9 cellular contexts compared by ENCODE assay signal in the genomic region with DNA sequence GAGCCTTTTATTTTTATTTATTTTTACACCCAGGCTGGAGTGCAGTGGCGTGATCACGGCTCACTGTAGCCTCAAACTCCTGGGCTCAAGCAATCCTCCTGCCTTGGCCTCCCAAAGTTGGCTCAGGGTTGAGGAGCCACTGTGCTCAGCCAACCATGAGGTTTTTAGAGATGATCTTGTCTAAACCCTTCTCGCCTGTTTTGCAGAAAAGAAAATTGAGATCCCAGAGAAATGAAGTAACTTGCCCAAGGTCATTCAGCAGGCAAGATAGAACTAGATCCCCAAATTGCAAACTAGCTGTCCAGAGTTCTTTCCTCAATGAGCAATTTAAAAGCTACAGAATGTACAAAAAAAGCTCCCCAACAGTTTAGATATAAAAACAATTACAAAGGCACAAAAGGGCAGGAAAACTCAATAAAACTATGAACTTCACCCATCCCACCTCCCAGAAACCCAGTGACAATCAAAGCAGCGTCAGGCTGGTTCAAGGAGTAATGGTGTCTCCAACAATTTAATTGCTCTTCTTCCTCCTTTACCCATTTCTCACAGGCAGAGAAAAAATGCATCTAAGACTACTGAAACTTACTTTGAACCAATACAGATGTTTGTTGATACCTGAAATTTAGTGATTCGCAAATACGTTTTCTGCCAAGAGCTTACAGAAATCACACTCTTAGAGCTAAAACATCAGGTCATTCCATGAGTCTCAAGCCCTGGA. TPM values are rescaled to one million over a fixed set of nuclear protein-coding genes. Genes with fewer than 3 reads are reported as not detected.
DNase-seq lines count a peak whose midpoint lies in the region; ATAC-seq and TF ChIP-seq lines count a peak whose summit lies in the region.
"Had no signal": no experiment of that assay in that cellular context is flagged by ENCODE, and none has a peak within 500 bp of the region (broad histone marks: within the 10 kb centered on the region; RNA-seq: fewer than 3 reads in every experiment).

No MANE protein-coding gene starts in this region.

- no peaks in the 10 kb centered on the region for H3K36me3 Mint-ChIP-seq in naive thymus-derived CD4-positive, alpha-beta T cell

- DNase-seq in AG09309 (ENCODE audit: low read depth) = no peak
- DNase-seq in PC-3 = peak; percentile 19
- DNase-seq in naive thymus-derived CD4-positive, alpha-beta T cell = no peak
- DNase-seq in SK-N-DZ (ENCODE audit: low spot score) = no peak
- DNase-seq in ureter (ENCODE audit: low spot score) = no peak
- no peak for DNase-seq in LoVo (ENCODE audit: low spot score)
- DNase-seq: NCI-H1436 treated with DMSO at 0.1 percent for 48 hours had no signal

- H3K4me1 Mint-ChIP-seq in naive thymus-derived CD4-positive, alpha-beta T cell = peaks cover 5 to 19% (median 11%) of the 10 kb centered on the region in 7 donors

- H3K4me3 Mint-ChIP-seq in naive thymus-derived CD4-positive, alpha-beta T cell = peak overlapping the region; percentile 81 to 95 (median 84)

- H3K4me3 ChIP-seq in AG09309 (ENCODE audit: control insufficient read depth, low read depth, low read length) (peak overlapping the region; percentile 73), PC-3 (ENCODE audit: low read length) (peak overlapping the region; percentile 97), endocrine pancreas (ENCODE audit: control insufficient read depth, insufficient read depth, low read length) (peak overlapping the region; percentile 96)
- no peak overlapping the region for H3K4me3 ChIP-seq in naive thymus-derived CD4-positive, alpha-beta T cell (ENCODE audit: low read length)

- intact Hi-C loops in PC-3 (cut with micrococcal nuclease) = loop anchor here (5.0 kb wide), 1 partner anchor 44 kb away; no protein-coding TSS in a partner anchor
- intact Hi-C loops in naive thymus-derived CD4-positive, alpha-beta T cell (cut with micrococcal nuclease) = loop anchor here in 1 of 2 donors (10.0 kb wide), 1 partner anchor 397 kb away; no protein-coding TSS in a partner anchor

- CTCF ChIA-PET in PC-3 (lab: Charles Lee) = interaction anchor here (0.5 kb wide), 1 partner anchor 20 kb away, joined by 8 read pairs; no protein-coding TSS in a partner anchor
- CTCF ChIA-PET in naive thymus-derived CD4-positive, alpha-beta T cell (lab: Charles Lee) = interaction anchor here (0.7 to 14.5 kb wide), 13 partner anchors 7 to 463 kb away, joined by 3 to 309 read pairs (median 6); a partner anchor contains a TSS

- H3F3A ChIP-seq in PC-3 (ENCODE audit: low read length, unreplicated experiment) = peaks cover 8% of the 10 kb centered on the region

- H3K27ac ChIP-seq in PC-3 (ENCODE audit: low read length) = peak overlapping the region; percentile 100
- H3K27ac ChIP-seq in naive thymus-derived CD4-positive, alpha-beta T cell (ENCODE audit: low read depth, low read length) = no peak overlapping the region

- H3K27ac Mint-ChIP-seq in naive thymus-derived CD4-positive, alpha-beta T cell = peak overlapping the region in 1 of 9 donors; percentile 26

- H2AFZ ChIP-seq in PC-3 (ENCODE audit: low read length) = no peak overlapping the region

- no peaks in the 10 kb centered on the region for H3K9me2 ChIP-seq in PC-3 (replicated peaks; ENCODE audit: low read length)

- H3K27me3 ChIP-seq in PC-3 (ENCODE audit: low read length) (no peaks in the 10 kb centered on the region), endocrine pancreas (ENCODE audit: control insufficient read depth, insufficient read depth, low read length) (no peaks in the 10 kb centered on the region)
- H3K27me3 ChIP-seq in naive thymus-derived CD4-positive, alpha-beta T cell (ENCODE audit: control insufficient read depth in 2 of 2, insufficient read depth in 2 of 2, low read length in 2 of 2) = peaks cover 3 to 9% of the 10 kb centered on the region in 2 donors

- H3K36me3 ChIP-seq in PC-3 (ENCODE audit: low read depth, low read length) (peaks cover 21% of the 10 kb centered on the region), endocrine pancreas (ENCODE audit: control insufficient read depth, insufficient read depth, low read length) (no peaks in the 10 kb centered on the region)
- H3K36me3 ChIP-seq in naive thymus-derived CD4-positive, alpha-beta T cell (ENCODE audit: control insufficient read depth in 2 of 3, insufficient read depth in 3 of 3, low read length in 3 of 3) = no peaks in the 10 kb centered on the region

- H3K79me2 ChIP-seq in PC-3 (ENCODE audit: low read length) = peaks cover 59% of the 10 kb centered on the region

- H3K27me3 Mint-ChIP-seq in naive thymus-derived CD4-positive, alpha-beta T cell = peaks cover 0 to 38% (median 22%) of the 10 kb centered on the region in 5 donors

- no peaks in the 10 kb centered on the region for H3K9me3 Mint-ChIP-seq in naive thymus-derived CD4-positive, alpha-beta T cell

- peaks cover 32% of the 10 kb centered on the region for H3K4me1 ChIP-seq in PC-3 (ENCODE audit: insufficient read depth, low read length)
- no peaks in the 10 kb centered on the region for H3K4me1 ChIP-seq in endocrine pancreas (ENCODE audit: control insufficient read depth, insufficient read depth, low read length)
- peaks cover 5 to 6% of the 10 kb centered on the region in 2 donors for H3K4me1 ChIP-seq in naive thymus-derived CD4-positive, alpha-beta T cell (ENCODE audit: control insufficient read depth in 2 of 2, insufficient read depth in 2 of 2, low read length in 2 of 2)

- no TSS peak for BruUV-seq in PC-3 (replicated peaks; lab: Mats Ljungman, UMichigan)

- H3K9ac ChIP-seq in PC-3 (ENCODE audit: low read length) (peak overlapping the region; percentile 100), endocrine pancreas (ENCODE audit: control insufficient read depth, insufficient read depth, low read length) (no peak overlapping the region)

- POLR2A ChIA-PET in PC-3 (lab: Charles Lee; ENCODE audit: unreplicated experiment) = interaction anchor here (0.9 to 1.9 kb wide), 8 partner anchors 10 to 98 kb away, joined by 3 to 37 read pairs (median 12); no protein-coding TSS in a partner anchor
- POLR2A ChIA-PET in naive thymus-derived CD4-positive, alpha-beta T cell (lab: Charles Lee) = interaction anchor here (0.9 to 1.8 kb wide), 4 partner anchors 11 to 110 kb away, joined by 4 to 9 read pairs (median 4); no protein-coding TSS in a partner anchor

- no peak for ATAC-seq in PC-3
- no peak for ATAC-seq in naive thymus-derived CD4-positive, alpha-beta T cell
- ATAC-seq in GM18502 (IDR thresholded peaks at IDR 0.05; ENCODE audit: poor library complexity, unreplicated experiment) = no peak

- peak overlapping the region; percentile 80 for H3K4me2 ChIP-seq in PC-3 (ENCODE audit: low read length)

- H3K9me3 ChIP-seq in PC-3 (ENCODE audit: low read length) = no peaks in the 10 kb centered on the region
- no peaks in the 10 kb centered on the region for H3K9me3 ChIP-seq in endocrine pancreas (ENCODE audit: control insufficient read depth, low read length)
- H3K9me3 ChIP-seq in naive thymus-derived CD4-positive, alpha-beta T cell (ENCODE audit: control insufficient read depth in 2 of 3, low read length in 3 of 3) = no peaks in the 10 kb centered on the region

- no peak for TF ChIP-seq CTCF in AG09309 (IDR thresholded peaks at IDR 0.05; ENCODE audit: control insufficient read depth, insufficient read depth, low read depth, low read length, missing control alignments)
- no peak for TF ChIP-seq CTCF in PC-3 (conservative IDR thresholded peaks at IDR 0.05; ENCODE audit: low read depth, low read length)

- H4K20me1 ChIP-seq in PC-3 (ENCODE audit: low read length) = peaks cover 27% of the 10 kb centered on the region

RNA-seq across cellular contexts. Expression of a gene that starts 0.8 kb away (rescaled TPM):
- total RNA-seq in PC-3 (2014; rRNA removed) (174 and 189 TPM in 2 replicates), ureter (339 TPM)
- 10 to 100 TPM in 1 of 5 experiments, 1 to 10 TPM in 3, under 1 TPM in 1; 0.57 to 31.2 (median 1.5) TPM for total RNA-seq in naive thymus-derived CD4-positive, alpha-beta T cell
- not detected for polyA plus RNA-seq in naive thymus-derived CD4-positive, alpha-beta T cell
- polyA plus RNA-seq in SK-N-DZ (2014; cell fraction: cytosol; rRNA removed) = 0.50 and 1.1 TPM in 2 replicates
- 1.4 and 2.2 TPM in 2 replicates for polyA plus RNA-seq in SK-N-DZ (2014; cell fraction: nucleus; rRNA removed)

RNA-seq across cellular contexts. Expression of a gene that starts 15.0 kb away (rescaled TPM):
- total RNA-seq in PC-3 (2014; rRNA removed) = 62.6 and 63.6 TPM in 2 replicates
- total RNA-seq in naive thymus-derived CD4-positive, alpha-beta T cell = 10 to 100 TPM in 1 of 5 experiments, under 1 TPM in 1, not detected in 3; 0.54 to 48.6 TPM
- not detected for polyA plus RNA-seq in naive thymus-derived CD4-positive, alpha-beta T cell
- polyA plus RNA-seq in SK-N-DZ (2014; cell fraction: cytosol; rRNA removed) = 53.9 and 54.4 TPM in 2 replicates
- 36.0 and 43.5 TPM in 2 replicates for polyA plus RNA-seq in SK-N-DZ (2014; cell fraction: nucleus; rRNA removed)
- total RNA-seq in ureter = 0.89 TPM
